8 cellular contexts compared by ENCODE assay signal in the genomic region with DNA sequence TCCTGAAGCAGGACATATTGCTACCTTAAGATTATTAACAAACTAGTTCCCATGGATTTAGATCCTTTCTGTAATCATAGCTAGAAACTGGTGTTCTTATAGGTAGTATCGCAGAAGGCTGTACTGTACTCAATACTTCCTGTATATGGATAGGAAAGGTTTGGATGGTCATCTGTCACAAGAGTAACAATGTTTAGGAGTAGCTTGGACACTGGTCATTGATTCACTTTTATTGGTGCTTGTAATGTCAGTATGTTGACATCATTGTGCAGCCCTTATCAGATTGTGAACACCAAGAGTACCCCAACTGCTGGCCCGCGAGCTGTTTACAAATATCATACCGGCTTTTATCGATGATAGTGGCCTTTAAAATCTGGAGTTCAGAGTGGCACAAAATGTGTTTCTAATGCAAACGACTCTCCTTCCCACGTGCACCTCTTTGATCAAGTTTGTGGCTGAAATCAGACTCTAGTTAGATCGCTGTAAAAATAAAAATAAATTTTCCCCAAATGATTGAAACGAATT. TPM values are rescaled to one million over a fixed set of nuclear protein-coding genes. Genes with fewer than 3 reads are reported as not detected.
A peak's percentile ranks its signal among the peaks of the same experiment; 100 is the strongest.
DNase-seq lines count a peak whose midpoint lies in the region; ATAC-seq and TF ChIP-seq lines count a peak whose summit lies in the region.

No MANE protein-coding gene starts in this region.

- no peak overlapping the region for H3K27ac ChIP-seq in GM23338 (ENCODE audit: low read depth)

- DNase-seq in GM23338 (ENCODE audit: low spot score) (no peak), T-helper 17 cell (no peak), fibroblast of villous mesenchyme (ENCODE audit: low read depth) (no peak), glomerular visceral epithelial cell (ENCODE audit: extremely low spot score) (no peak), NCI-H1105 (lab: John Stamatoyannopoulos, UW) (no peak), NCI-H2029 treated with DMSO at 0.1 percent for 48 hours (lab: John Stamatoyannopoulos, UW) (no peak)

- H3K9me3 Mint-ChIP-seq in GM23338 = no peaks in the 10 kb centered on the region

- H3K9me3 ChIP-seq in T-helper 17 cell (ENCODE audit: control insufficient read depth, low read length, poor library complexity, severe bottlenecking) (no peaks in the 10 kb centered on the region), skeletal muscle satellite cell (replicated peaks; ENCODE audit: low read length) (no peaks in the 10 kb centered on the region)

- H3K4me3 Mint-ChIP-seq in GM23338 = peak overlapping the region; percentile 88
- peak overlapping the region; percentile 99 for H3K4me3 Mint-ChIP-seq in T-helper 17 cell

- H2AFZ ChIP-seq in GM23338 = peak overlapping the region; percentile 99

- no peak for ATAC-seq in GM23338
- ATAC-seq in T-helper 17 cell = no peak
- no peak for ATAC-seq in HG03139 (IDR thresholded peaks at IDR 0.05; ENCODE audit: unreplicated experiment)

- H3F3A ChIP-seq in GM23338 (replicated peaks; ENCODE audit: low read depth) = no peaks in the 10 kb centered on the region

- H3K27me3 Mint-ChIP-seq in GM23338 (ENCODE audit: insufficient read depth, low read depth, poor library complexity) (peaks cover 5% of the 10 kb centered on the region), T-helper 17 cell (no peaks in the 10 kb centered on the region)

- H3K4me2 ChIP-seq in GM23338 = peak overlapping the region; percentile 91
- peak overlapping the region; percentile 96 for H3K4me2 ChIP-seq in skeletal muscle satellite cell (ENCODE audit: low read length)

- H3K4me1 Mint-ChIP-seq in GM23338 (peaks cover 19% of the 10 kb centered on the region; the same call in 2 of the 3 replicates), T-helper 17 cell (peaks cover 20% of the 10 kb centered on the region)

- H3K27me3 ChIP-seq in GM23338 (ENCODE audit: insufficient read depth) (no peaks in the 10 kb centered on the region), skeletal muscle satellite cell (ENCODE audit: control insufficient read depth, insufficient read depth, low read length) (peaks cover 16% of the 10 kb centered on the region)

- no peaks in the 10 kb centered on the region for H3K9me2 ChIP-seq in GM23338 (ENCODE audit: insufficient read depth)

- peak overlapping the region; percentile 83 for H3K9ac ChIP-seq in skeletal muscle satellite cell (ENCODE audit: low read depth, low read length)

- peak overlapping the region; percentile 90 for H3K27ac Mint-ChIP-seq in GM23338
- peak overlapping the region; percentile 90 for H3K27ac Mint-ChIP-seq in T-helper 17 cell

- peaks cover 38% of the 10 kb centered on the region for H3K79me2 ChIP-seq in GM23338 (replicated peaks; ENCODE audit: insufficient read depth)

- H4K20me1 ChIP-seq in GM23338 (replicated peaks; ENCODE audit: insufficient read depth) = peaks cover 27% of the 10 kb centered on the region

- H3K36me3 ChIP-seq in GM23338 (ENCODE audit: insufficient read depth) (no peaks in the 10 kb centered on the region), skeletal muscle satellite cell (ENCODE audit: insufficient read depth, low read length) (no peaks in the 10 kb centered on the region)

- H3K4me3 ChIP-seq in GM23338 = peak overlapping the region; percentile 96
- H3K4me3 ChIP-seq in fibroblast of villous mesenchyme (ENCODE audit: low read depth, low read length) = peak overlapping the region; percentile 81
- peak overlapping the region; percentile 96 for H3K4me3 ChIP-seq in skeletal muscle satellite cell (ENCODE audit: low read length)

- peaks cover 19% of the 10 kb centered on the region for H3K4me1 ChIP-seq in GM23338 (ENCODE audit: insufficient read depth)
- H3K4me1 ChIP-seq in skeletal muscle satellite cell (ENCODE audit: control insufficient read depth, insufficient read depth, low read length) = peaks cover 10% of the 10 kb centered on the region

- H3K36me3 Mint-ChIP-seq in GM23338 (ENCODE audit: low read depth) = no peaks in the 10 kb centered on the region
- H3K36me3 Mint-ChIP-seq in T-helper 17 cell (ENCODE audit: low read depth) = peaks cover 3% of the 10 kb centered on the region

- TF ChIP-seq CTCF in GM23338 (conservative IDR thresholded peaks at IDR 0.05; ENCODE audit: low read depth in 2 of 2) (no peak), fibroblast of villous mesenchyme (IDR thresholded peaks at IDR 0.05; ENCODE audit: insufficient read depth, low read depth, low read length) (no peak)

TF ChIP-seq in GM23338, 12 proteins besides CTCF, POLR2A, EP300 and RAD21 (continues in another document):
- TF ChIP-seq JUNB (IDR thresholded peaks at IDR 0.05; ENCODE audit: unreplicated experiment) = no peak
- no peak for TF ChIP-seq ZNF331 (CRISPR knock-in tag; IDR thresholded peaks at IDR 0.05; ENCODE audit: low read depth)
- TF ChIP-seq, protein P1, sequence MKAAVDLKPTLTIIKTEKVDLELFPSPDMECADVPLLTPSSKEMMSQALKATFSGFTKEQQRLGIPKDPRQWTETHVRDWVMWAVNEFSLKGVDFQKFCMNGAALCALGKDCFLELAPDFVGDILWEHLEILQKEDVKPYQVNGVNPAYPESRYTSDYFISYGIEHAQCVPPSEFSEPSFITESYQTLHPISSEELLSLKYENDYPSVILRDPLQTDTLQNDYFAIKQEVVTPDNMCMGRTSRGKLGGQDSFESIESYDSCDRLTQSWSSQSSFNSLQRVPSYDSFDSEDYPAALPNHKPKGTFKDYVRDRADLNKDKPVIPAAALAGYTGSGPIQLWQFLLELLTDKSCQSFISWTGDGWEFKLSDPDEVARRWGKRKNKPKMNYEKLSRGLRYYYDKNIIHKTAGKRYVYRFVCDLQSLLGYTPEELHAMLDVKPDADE (IDR thresholded peaks at IDR 0.05) = no peak
- TF ChIP-seq STAT1 (IDR thresholded peaks at IDR 0.05; ENCODE audit: unreplicated experiment) = no peak
- TF ChIP-seq ZNF114 (CRISPR knock-in tag; IDR thresholded peaks at IDR 0.05) = no peak
- TF ChIP-seq EZH2 (IDR thresholded peaks at IDR 0.05; ENCODE audit: low read depth, unreplicated experiment) = no peak
- no peak for TF ChIP-seq EZH2phosphoT487 (IDR thresholded peaks at IDR 0.05; ENCODE audit: unreplicated experiment)
- TF ChIP-seq NANOG (IDR thresholded peaks at IDR 0.05; ENCODE audit: borderline replicate concordance) = no peak

RNA-seq across cellular contexts. Expression of a gene that starts 0.6 kb away (rescaled TPM):
- 24.0 and 27.6 TPM in 2 replicates for total RNA-seq in GM23338 (2014; rRNA removed; shearing (Covaris generic))
- polyA plus RNA-seq in GM23338 (2016; fragmentation: Nextera tagmentation; extraction: Ambion mirVana) = 13.6 and 15.7 TPM in 2 replicates
- total RNA-seq in T-helper 17 cell (10 to 100 TPM in 1 of 2 donors, 1 to 10 TPM in 1; 9.1 to 11.3 TPM), fibroblast of villous mesenchyme (13.9 and 23.3 TPM in 2 replicates)
- total RNA-seq in skeletal muscle satellite cell (2012; rRNA removed) = 16.2 and 16.8 TPM in 2 replicates

RNA-seq across cellular contexts. Expression of a gene that starts 31.2 kb away (rescaled TPM):
- 12.2 and 18.8 TPM in 2 replicates for total RNA-seq in GM23338 (2014; rRNA removed; shearing (Covaris generic))
- polyA plus RNA-seq in GM23338 (2016; fragmentation: Nextera tagmentation; extraction: Ambion mirVana) = 7.5 and 11.8 TPM in 2 replicates
- total RNA-seq in T-helper 17 cell (10 to 100 TPM; 39.1 to 44.3 TPM), fibroblast of villous mesenchyme (43.8 and 57.4 TPM in 2 replicates)
- total RNA-seq in skeletal muscle satellite cell (2012; rRNA removed) = 22.3 and 26.9 TPM in 2 replicates
